Comparison of ENCODE assay signal across 10 cellular contexts in the genomic region with DNA sequence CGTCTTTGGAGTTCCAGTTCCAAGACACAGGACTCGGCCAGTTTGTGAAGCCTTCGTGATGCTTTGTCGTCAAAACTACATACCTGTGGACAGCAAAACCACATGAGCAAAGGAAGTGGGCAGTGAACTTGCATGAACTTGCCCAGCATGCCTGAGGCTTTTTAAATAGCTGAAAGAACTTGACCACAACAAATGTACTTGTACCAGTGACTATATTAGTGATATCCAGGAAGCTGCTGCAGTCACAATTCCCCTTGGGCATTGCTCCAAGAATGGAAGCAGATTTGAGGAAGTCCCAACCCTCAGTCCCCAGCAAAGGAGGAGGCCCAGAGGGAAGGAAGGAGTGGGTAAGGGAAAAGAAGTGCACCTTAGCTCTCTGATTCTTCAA. TPM values are rescaled to one million over a fixed set of nuclear protein-coding genes. Genes with fewer than 3 reads are reported as not detected.
DNase-seq lines count a peak whose midpoint lies in the region; ATAC-seq and TF ChIP-seq lines count a peak whose summit lies in the region.
"Had no signal": no experiment of that assay in that cellular context is flagged by ENCODE, and none has a peak within 500 bp of the region (broad histone marks: within the 10 kb centered on the region; RNA-seq: fewer than 3 reads in every experiment).

No MANE protein-coding gene starts in this region.

- POLR2A ChIA-PET in HEK293T (lab: Yijun Ruan, JAX), result no interaction called here

- CTCF ChIA-PET in HEK293T (lab: Yijun Ruan, JAX), result no interaction called here

- H3K9me3 Mint-ChIP-seq in endothelial cell (ENCODE audit: unreplicated experiment), result no peaks in the 10 kb centered on the region
- H3K9me3 Mint-ChIP-seq: activated CD8-positive, alpha-beta T cell treated with anti-CD3 and anti-CD28 coated beads for 36 hours had no signal

- H3K36me3 Mint-ChIP-seq in endothelial cell (ENCODE audit: low read depth, unreplicated experiment), result no peaks in the 10 kb centered on the region

- no peak overlapping the region for H3K27ac ChIP-seq in colonic mucosa

- no peak for TF ChIP-seq CTCF in GM12864 (IDR thresholded peaks at IDR 0.05; ENCODE audit: low read depth, low read length, missing control alignments)
- TF ChIP-seq CTCF in colonic mucosa (IDR thresholded peaks at IDR 0.05), result no peak
- TF ChIP-seq CTCF in retinal pigment epithelial cell (conservative IDR thresholded peaks at IDR 0.05; ENCODE audit: low read depth, low read length), result no peak
- no peak for TF ChIP-seq CTCF in endothelial cell (IDR thresholded peaks at IDR 0.05; ENCODE audit: unreplicated experiment)

- peaks cover 7% of the 10 kb centered on the region for H3K27me3 Mint-ChIP-seq in endothelial cell (ENCODE audit: unreplicated experiment)
- H3K27me3 Mint-ChIP-seq: activated CD8-positive, alpha-beta T cell treated with anti-CD3 and anti-CD28 coated beads for 36 hours had no signal

- no peaks in the 10 kb centered on the region for H3K9me3 ChIP-seq in colonic mucosa

- peaks cover 5% of the 10 kb centered on the region for H3K4me1 Mint-ChIP-seq in endothelial cell (ENCODE audit: unreplicated experiment)

- H3K4me3 ChIP-seq in GM12864 (ENCODE audit: low read depth, low read length), result no peak overlapping the region
- no peak overlapping the region for H3K4me3 ChIP-seq in colonic mucosa
- H3K4me3 ChIP-seq in retinal pigment epithelial cell (ENCODE audit: low read length), result no peak overlapping the region

- ATAC-seq in GM21786 (IDR thresholded peaks at IDR 0.05; ENCODE audit: unreplicated experiment), result no peak
- ATAC-seq: activated CD8-positive, alpha-beta T cell treated with anti-CD3 and anti-CD28 coated beads for 36 hours had no signal

- no peak overlapping the region for H3K4me3 Mint-ChIP-seq in endothelial cell (ENCODE audit: unreplicated experiment)
- H3K4me3 Mint-ChIP-seq: activated CD8-positive, alpha-beta T cell treated with anti-CD3 and anti-CD28 coated beads for 36 hours had no signal

- intact Hi-C loops in colonic mucosa (cut with DNase I), result loop anchor here (5.0 kb wide), 1 partner anchor 53 kb away; no protein-coding TSS in a partner anchor

- H3K36me3 ChIP-seq in colonic mucosa, result peaks cover 13% of the 10 kb centered on the region

- no peaks in the 10 kb centered on the region for H3K27me3 ChIP-seq in colonic mucosa

- no peaks in the 10 kb centered on the region for H3K4me1 ChIP-seq in colonic mucosa

- no peak overlapping the region for H3K9ac ChIP-seq in colonic mucosa (ENCODE audit: low read depth in 2 of 2, low read length in 2 of 2)

- no peak overlapping the region for H3K27ac Mint-ChIP-seq in endothelial cell (ENCODE audit: unreplicated experiment)
- H3K27ac Mint-ChIP-seq: activated CD8-positive, alpha-beta T cell treated with anti-CD3 and anti-CD28 coated beads for 36 hours had no signal

- peak; percentile 52 for DNase-seq in GM12864 (ENCODE audit: low read depth)
- peak; percentile 56 for DNase-seq in NCI-H226
- DNase-seq in colonic mucosa, result peak; percentile 47
- DNase-seq in retinal pigment epithelial cell (ENCODE audit: low read depth), result peak; percentile 30
- DNase-seq in endothelial cell (ENCODE audit: low spot score), result no peak
- no peak for DNase-seq in HEK293T (ENCODE audit: extremely low spot score)
- DNase-seq: activated CD8-positive, alpha-beta T cell treated with anti-CD3 and anti-CD28 coated beads for 36 hours; mesendoderm; NCI-H524 treated with DMSO at 0.1 percent for 48 hours had no signal

TF ChIP-seq in HEK293T, 16 proteins besides CTCF, POLR2A, EP300 and RAD21:
- TF ChIP-seq FOXK2 (IDR thresholded peaks at IDR 0.05), result no peak
- TF ChIP-seq SP1 (IDR thresholded peaks at IDR 0.05), result no peak
- no peak for TF ChIP-seq TARDBP (IDR thresholded peaks at IDR 0.05)
- TF ChIP-seq, protein P1, sequence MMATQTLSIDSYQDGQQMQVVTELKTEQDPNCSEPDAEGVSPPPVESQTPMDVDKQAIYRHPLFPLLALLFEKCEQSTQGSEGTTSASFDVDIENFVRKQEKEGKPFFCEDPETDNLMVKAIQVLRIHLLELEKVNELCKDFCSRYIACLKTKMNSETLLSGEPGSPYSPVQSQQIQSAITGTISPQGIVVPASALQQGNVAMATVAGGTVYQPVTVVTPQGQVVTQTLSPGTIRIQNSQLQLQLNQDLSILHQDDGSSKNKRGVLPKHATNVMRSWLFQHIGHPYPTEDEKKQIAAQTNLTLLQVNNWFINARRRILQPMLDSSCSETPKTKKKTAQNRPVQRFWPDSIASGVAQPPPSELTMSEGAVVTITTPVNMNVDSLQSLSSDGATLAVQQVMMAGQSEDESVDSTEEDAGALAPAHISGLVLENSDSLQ (IDR thresholded peaks at IDR 0.05), result no peak
- TF ChIP-seq L3MBTL2 (conservative IDR thresholded peaks at IDR 0.05), result no peak
- no peak for TF ChIP-seq BHLHE40 (IDR thresholded peaks at IDR 0.05; ENCODE audit: borderline replicate concordance)
- TF ChIP-seq CTBP1 (IDR thresholded peaks at IDR 0.05; ENCODE audit: borderline replicate concordance), result no peak
- TF ChIP-seq ELF4 (IDR thresholded peaks at IDR 0.05), result no peak
- no peak for TF ChIP-seq LEF1 (IDR thresholded peaks at IDR 0.05; ENCODE audit: borderline replicate concordance)
- TF ChIP-seq HDGF (IDR thresholded peaks at IDR 0.05; ENCODE audit: borderline replicate concordance), result no peak
- no peak for TF ChIP-seq SUZ12 (IDR thresholded peaks at IDR 0.05)
- no peak for TF ChIP-seq FOXM1 (IDR thresholded peaks at IDR 0.05; ENCODE audit: borderline replicate concordance)
- TF ChIP-seq NFRKB (IDR thresholded peaks at IDR 0.05), result no peak
- no peak for TF ChIP-seq ARNT (IDR thresholded peaks at IDR 0.05)
- TF ChIP-seq ZNF384 (IDR thresholded peaks at IDR 0.05), result no peak
- TF ChIP-seq FOXA1 (IDR thresholded peaks at IDR 0.05), result no peak
TF ChIP-seq in HEK293T: peak in this region for 0.

RNA-seq across cellular contexts. Expression of a gene that starts 2.6 kb away (rescaled TPM):
- total RNA-seq in colonic mucosa (100 to 1,000 TPM in 1 of 2 donors, 10 to 100 TPM in 1; 70.1 to 165 TPM), endothelial cell (ENCODE audit: unreplicated experiment) (6.1 TPM)

RNA-seq across cellular contexts. Expression of a gene that starts 40.3 kb away (rescaled TPM):
- 100 to 1,000 TPM in 1 of 2 donors, 10 to 100 TPM in 1; 66.2 to 110 TPM for total RNA-seq in colonic mucosa
- 30.0 TPM for total RNA-seq in endothelial cell (ENCODE audit: unreplicated experiment)

RNA-seq across cellular contexts. Expression of a gene that starts 47.6 kb away (rescaled TPM):
- total RNA-seq in colonic mucosa (under 1 TPM; 0.12 to 0.13 TPM), endothelial cell (ENCODE audit: unreplicated experiment) (not detected)

Comparison
In these comparisons a context has a peak if more than half of its experiments do, and no peak if none do; other contexts are left out.
1. DNase-seq: peak in GM12864 (single experiment), NCI-H226 (single experiment), colonic mucosa (single experiment) and retinal pigment epithelial cell (single experiment); none in endothelial cell (single experiment) and HEK293T (single experiment).
2. RNA of a gene that starts 2.6 kb away (total RNA-seq): 70.1 to 165 TPM in colonic mucosa; 6.1 TPM in endothelial cell (single experiment); every median in the first group is over 10 times any median in the second.